In genomic region chr2:102620367-102620766, GRCh38 we compare ENCODE assay signal across 11 cellular contexts. TPM values are rescaled to one million over a fixed set of nuclear protein-coding genes. Genes with fewer than 3 reads are reported as not detected.
DNase-seq lines count a peak whose midpoint lies in the region; ATAC-seq and TF ChIP-seq lines count a peak whose summit lies in the region.
"Had no signal": no experiment of that assay in that cellular context is flagged by ENCODE, and none has a peak within 500 bp of the region (broad histone marks: within the 10 kb centered on the region; RNA-seq: fewer than 3 reads in every experiment).

No MANE protein-coding gene starts in this region.

- H3K9me3 ChIP-seq in prostate gland: no peaks in the 10 kb centered on the region
- H3K9me3 ChIP-seq: pancreas had no signal

- intact Hi-C loops in prostate gland (cut with DNase I): no loop called here

- WGBS in prostate gland: 32% methylated on average over 11 of the region's 11 CpGs

- H3K27me3 ChIP-seq in foreskin keratinocyte (peaks cover 33% of the 10 kb centered on the region), prostate gland (replicated peaks; ENCODE audit: insufficient read depth) (no peaks in the 10 kb centered on the region)

- H3K27ac ChIP-seq in foreskin keratinocyte (no peak overlapping the region), prostate gland (peak overlapping the region; percentile 74 to 79)
- H3K27ac ChIP-seq: pancreas had no signal

- H3K4me1 ChIP-seq in foreskin keratinocyte (no peaks in the 10 kb centered on the region), prostate gland (replicated peaks) (no peaks in the 10 kb centered on the region)

- DNase-seq in NCI-H146 (lab: John Stamatoyannopoulos, UW): peak; percentile 20
- DNase-seq in NCI-H146 treated with DMSO at 0.1 percent for 48 hours (lab: John Stamatoyannopoulos, UW; ENCODE audit: unreplicated experiment): no peak
- peak; percentile 54 for DNase-seq in NCI-H2081 treated with DMSO at 0.1 percent for 48 hours (lab: John Stamatoyannopoulos, UW)
- peak in 1 of 2 donors; percentile 18 for DNase-seq in foreskin keratinocyte
- DNase-seq in prostate gland (ENCODE audit: low spot score): peak; percentile 24
- no peak for DNase-seq in stimulated activated CD4-positive, alpha-beta T cell treated with anti-CD3 and anti-CD28 coated beads, Interleukin-2, amount 100 ng/mL, for 48 hours
- no peak for DNase-seq in NCI-H2227 (lab: John Stamatoyannopoulos, UW; ENCODE audit: unreplicated experiment)

- peak; percentile 68 for ATAC-seq in foreskin keratinocyte
- no peak for ATAC-seq in HG03442 (IDR thresholded peaks at IDR 0.05; ENCODE audit: unreplicated experiment)

- no peak for TF ChIP-seq CTCF in foreskin keratinocyte (conservative IDR thresholded peaks at IDR 0.05)
- no peak for TF ChIP-seq CTCF in prostate gland (IDR thresholded peaks at IDR 0.05)

- no peaks in the 10 kb centered on the region for H3K36me3 ChIP-seq in prostate gland
- H3K36me3 ChIP-seq: pancreas had no signal

- no peak for TF ChIP-seq POLR2A in prostate gland (IDR thresholded peaks at IDR 0.05)

- peak overlapping the region in 1 of 2 donors; percentile 51 for H3K4me3 ChIP-seq in prostate gland

RNA-seq across cellular contexts. Expression of gene SLC9A2, which starts 1.0 kb away (rescaled TPM):
- 0.32 and 0.78 TPM in 2 replicates for total RNA-seq in foreskin keratinocyte
- 0.02 and 0.17 TPM in 2 replicates for polyA plus RNA-seq in foreskin keratinocyte
- total RNA-seq in prostate gland: 10 to 100 TPM in 1 of 2 donors, 1 to 10 TPM in 1; 7.3 to 22.4 TPM
- total RNA-seq: A673, RPMI7951 had no signal

Comparison
In these comparisons a context has a peak if more than half of its experiments do, and no peak if none do; other contexts are left out.
1. DNase-seq: peak in NCI-H146 (single experiment), NCI-H2081 treated with DMSO at 0.1 percent for 48 hours (single experiment) and prostate gland (single experiment); none in NCI-H146 treated with DMSO at 0.1 percent for 48 hours (single experiment), stimulated activated CD4-positive, alpha-beta T cell treated with anti-CD3 and anti-CD28 coated beads, Interleukin-2, amount 100 ng/mL, for 48 hours (0 of 2) and NCI-H2227 (single experiment).